ENCODE assay signal across 8 cellular contexts in the genomic region with DNA sequence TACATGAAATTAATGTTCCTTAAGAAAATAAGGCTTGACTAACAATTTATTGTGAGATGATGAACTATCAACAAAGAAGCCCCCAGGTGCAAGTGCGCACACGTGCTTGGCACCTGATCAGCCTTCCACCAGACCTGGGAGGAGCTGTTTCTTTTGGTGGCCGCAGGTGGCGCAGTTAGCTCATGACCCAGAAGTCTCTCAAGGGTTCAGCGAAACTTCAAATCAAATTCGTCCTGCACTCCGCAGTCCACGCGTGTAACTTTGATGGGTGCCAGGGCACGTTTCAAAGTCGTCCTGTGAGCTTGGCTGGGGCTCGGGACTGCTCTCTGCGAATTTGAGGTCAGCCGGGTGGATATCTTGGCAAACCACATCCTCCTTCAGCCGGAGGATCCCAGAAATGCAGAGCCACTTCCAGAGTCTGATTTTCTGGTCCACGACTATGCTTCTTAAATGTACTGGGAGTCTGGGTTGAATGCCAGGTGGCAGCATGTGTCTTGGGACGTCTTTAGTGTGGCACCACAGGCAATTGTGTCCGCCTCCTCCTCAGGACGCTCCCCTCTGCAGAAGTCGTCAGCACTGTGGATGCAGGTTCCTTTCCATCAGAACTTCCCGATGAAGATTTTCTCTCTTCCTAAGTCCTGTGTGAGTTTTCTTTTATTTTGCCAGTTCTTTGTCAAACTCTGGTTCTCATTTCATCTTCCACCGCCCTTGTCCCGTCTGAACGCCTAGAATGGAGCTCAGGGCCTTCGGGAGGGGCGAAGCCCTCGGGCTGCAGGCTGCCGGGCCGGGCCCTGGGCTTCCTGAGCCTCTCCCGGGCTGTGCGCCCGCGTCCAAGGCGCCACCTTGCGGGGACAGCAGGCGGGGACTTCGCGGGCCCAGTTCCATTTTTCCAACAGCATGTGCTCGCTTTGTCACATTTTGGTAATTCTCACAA.
A peak's percentile ranks its signal among the peaks of the same experiment; 100 is the strongest.
DNase-seq lines count a peak whose midpoint lies in the region; ATAC-seq and TF ChIP-seq lines count a peak whose summit lies in the region.

No MANE protein-coding gene starts in this region.

- no peak overlapping the region for H3K27ac ChIP-seq in CD8-positive, alpha-beta T cell (ENCODE audit: low read depth, low read length)
- no peak overlapping the region for H3K27ac ChIP-seq in naive thymus-derived CD4-positive, alpha-beta T cell (ENCODE audit: low read depth, low read length)
- H3K27ac ChIP-seq in Karpas-422 (ENCODE audit: low read length) (no peak overlapping the region), SJCRH30 (no peak overlapping the region)

- no peaks in the 10 kb centered on the region for H3K36me3 ChIP-seq in CD8-positive, alpha-beta T cell (ENCODE audit: insufficient read depth, low read length)
- H3K36me3 ChIP-seq in naive thymus-derived CD4-positive, alpha-beta T cell (ENCODE audit: control insufficient read depth in 2 of 3, insufficient read depth in 3 of 3, low read length in 3 of 3): no peaks in the 10 kb centered on the region
- H3K36me3 ChIP-seq in Karpas-422 (ENCODE audit: insufficient read depth, low read length) (no peaks in the 10 kb centered on the region), SJCRH30 (no peaks in the 10 kb centered on the region)

- peak overlapping the region; percentile 65 for H3K4me3 Mint-ChIP-seq in CD8-positive, alpha-beta T cell
- peak overlapping the region; percentile 62 for H3K4me3 Mint-ChIP-seq in dendritic cell treated with granulocyte-macrophage colony-stimulating factor and Interleukin-4, amounts not matched to agents 40 ng/mL and 50 ng/mL, for 4 days
- H3K4me3 Mint-ChIP-seq in naive thymus-derived CD4-positive, alpha-beta T cell: peak overlapping the region in 9 of 10 donors; percentile 25 to 68 (median 47)

- H3K4me1 ChIP-seq in CD8-positive, alpha-beta T cell (ENCODE audit: insufficient read depth, low read length): no peaks in the 10 kb centered on the region
- no peaks in the 10 kb centered on the region for H3K4me1 ChIP-seq in naive thymus-derived CD4-positive, alpha-beta T cell (ENCODE audit: control insufficient read depth in 2 of 2, insufficient read depth in 2 of 2, low read length in 2 of 2)
- H3K4me1 ChIP-seq in Karpas-422 (ENCODE audit: low read length): no peaks in the 10 kb centered on the region
- peaks cover 16% of the 10 kb centered on the region for H3K4me1 ChIP-seq in SJCRH30

- no peak overlapping the region for H2AFZ ChIP-seq in Karpas-422 (ENCODE audit: low read length)

- peaks cover 8% of the 10 kb centered on the region for H3K9me3 Mint-ChIP-seq in CD8-positive, alpha-beta T cell
- H3K9me3 Mint-ChIP-seq in dendritic cell treated with granulocyte-macrophage colony-stimulating factor and Interleukin-4, amounts not matched to agents 40 ng/mL and 50 ng/mL, for 4 days: no peaks in the 10 kb centered on the region
- peaks cover 0 to 14% (median 6%) of the 10 kb centered on the region in 11 donors for H3K9me3 Mint-ChIP-seq in naive thymus-derived CD4-positive, alpha-beta T cell

- H3K27me3 ChIP-seq in CD8-positive, alpha-beta T cell (ENCODE audit: insufficient read depth, low read length): no peaks in the 10 kb centered on the region
- H3K27me3 ChIP-seq in naive thymus-derived CD4-positive, alpha-beta T cell (ENCODE audit: control insufficient read depth in 2 of 2, insufficient read depth in 2 of 2, low read length in 2 of 2): no peaks in the 10 kb centered on the region
- no peaks in the 10 kb centered on the region for H3K27me3 ChIP-seq in Karpas-422 (ENCODE audit: low read length)
- H3K27me3 ChIP-seq in SJCRH30: no peaks in the 10 kb centered on the region

- H3K9me3 ChIP-seq in CD8-positive, alpha-beta T cell (ENCODE audit: low read length): no peaks in the 10 kb centered on the region
- H3K9me3 ChIP-seq in naive thymus-derived CD4-positive, alpha-beta T cell (ENCODE audit: control insufficient read depth in 2 of 3, low read length in 3 of 3): no peaks in the 10 kb centered on the region
- H3K9me3 ChIP-seq in Karpas-422 (ENCODE audit: low read length) (no peaks in the 10 kb centered on the region), SJCRH30 (replicated peaks) (0 out of 2 replicates have a peak, but pooled peaks cover 5% of the 10 kb centered on the region)

- intact Hi-C loops in CD8-positive, alpha-beta T cell (cut with DNase I, micrococcal nuclease): loop anchor here in 1 of 2 experiments (1.0 kb wide), 1 partner anchor 36 kb away; no protein-coding TSS in a partner anchor
- intact Hi-C loops in dendritic cell treated with granulocyte-macrophage colony-stimulating factor and Interleukin-4, amounts not matched to agents 40 ng/mL and 50 ng/mL, for 4 days (cut with micrococcal nuclease): loop anchor here (10.0 kb wide), 1 partner anchor 80 kb away; no protein-coding TSS in a partner anchor
- intact Hi-C loops in naive thymus-derived CD4-positive, alpha-beta T cell (cut with micrococcal nuclease): loop anchor here in 1 of 2 donors (1.0 to 2.0 kb wide), 2 partner anchors 36 to 502 kb away; no protein-coding TSS in a partner anchor

- no peak overlapping the region for H3K4me3 ChIP-seq in CD8-positive, alpha-beta T cell (ENCODE audit: low read depth, low read length)
- peak overlapping the region; percentile 40 for H3K4me3 ChIP-seq in naive thymus-derived CD4-positive, alpha-beta T cell (ENCODE audit: low read length)
- H3K4me3 ChIP-seq in Karpas-422 (ENCODE audit: low read length) (no peak overlapping the region), SJCRH30 (no peak overlapping the region)

- CTCF ChIA-PET in CD8-positive, alpha-beta T cell (lab: Charles Lee): interaction anchor here (0.7 to 2.5 kb wide), 14 partner anchors 9 to 1101 kb away, joined by 3 to 9 read pairs (median 3); no protein-coding TSS in a partner anchor
- CTCF ChIA-PET in naive thymus-derived CD4-positive, alpha-beta T cell (lab: Charles Lee): interaction anchor here (1.0 to 1.5 kb wide), 4 partner anchors 22 to 212 kb away, joined by 3 to 5 read pairs (median 4); no protein-coding TSS in a partner anchor

- ATAC-seq in CD8-positive, alpha-beta T cell: peak; percentile 44
- ATAC-seq in naive thymus-derived CD4-positive, alpha-beta T cell: peak; percentile 68
- ATAC-seq in GM18873 (IDR thresholded peaks at IDR 0.05; ENCODE audit: low FRiP score, unreplicated experiment): no peak

- POLR2A ChIA-PET in CD8-positive, alpha-beta T cell (lab: Charles Lee): interaction anchor here (0.8 kb wide), 1 partner anchor 568 kb away, joined by 3 read pairs; no protein-coding TSS in a partner anchor
- POLR2A ChIA-PET in naive thymus-derived CD4-positive, alpha-beta T cell (lab: Charles Lee): interaction anchor here (1.0 kb wide), 1 partner anchor 13 kb away, joined by 3 read pairs; no protein-coding TSS in a partner anchor

- H3K4me2 ChIP-seq in Karpas-422 (ENCODE audit: low read depth, low read length, poor library complexity, severe bottlenecking): no peak overlapping the region

- H3K9ac ChIP-seq in Karpas-422 (ENCODE audit: low read length): no peak overlapping the region

- TF ChIP-seq CTCF in CD8-positive, alpha-beta T cell (IDR thresholded peaks at IDR 0.05): no peak

- no peaks in the 10 kb centered on the region for H4K20me1 ChIP-seq in Karpas-422 (ENCODE audit: insufficient read depth, low read depth, low read length)

- no peaks in the 10 kb centered on the region for H3K9me2 ChIP-seq in Karpas-422 (replicated peaks; ENCODE audit: insufficient read depth, low read length)

- no peaks in the 10 kb centered on the region for H3K36me3 Mint-ChIP-seq in CD8-positive, alpha-beta T cell
- no peaks in the 10 kb centered on the region for H3K36me3 Mint-ChIP-seq in dendritic cell treated with granulocyte-macrophage colony-stimulating factor and Interleukin-4, amounts not matched to agents 40 ng/mL and 50 ng/mL, for 4 days (ENCODE audit: low read depth)
- H3K36me3 Mint-ChIP-seq in naive thymus-derived CD4-positive, alpha-beta T cell: peaks cover 0 to 18% (median 10%) of the 10 kb centered on the region in 5 donors

- no peak overlapping the region for H3K27ac Mint-ChIP-seq in CD8-positive, alpha-beta T cell
- H3K27ac Mint-ChIP-seq in dendritic cell treated with granulocyte-macrophage colony-stimulating factor and Interleukin-4, amounts not matched to agents 40 ng/mL and 50 ng/mL, for 4 days: no peak overlapping the region
- H3K27ac Mint-ChIP-seq in naive thymus-derived CD4-positive, alpha-beta T cell: no peak overlapping the region

- in situ Hi-C loops in SK-MEL-5 (cut with HindIII; ENCODE audit: low pct_unique_long_range_greater_than_20kb, low sequenced_read_pairs): no loop called here

- no peaks in the 10 kb centered on the region for H3K79me2 ChIP-seq in Karpas-422 (ENCODE audit: low read length)

- H3K27me3 Mint-ChIP-seq in CD8-positive, alpha-beta T cell (ENCODE audit: low read depth): peaks cover 3% of the 10 kb centered on the region
- H3K27me3 Mint-ChIP-seq in dendritic cell treated with granulocyte-macrophage colony-stimulating factor and Interleukin-4, amounts not matched to agents 40 ng/mL and 50 ng/mL, for 4 days: peaks cover 14% of the 10 kb centered on the region
- peaks cover 0 to 4% (median 0%) of the 10 kb centered on the region in 5 donors for H3K27me3 Mint-ChIP-seq in naive thymus-derived CD4-positive, alpha-beta T cell

- peaks cover 3% of the 10 kb centered on the region for H3K4me1 Mint-ChIP-seq in CD8-positive, alpha-beta T cell (ENCODE audit: low read depth)
- H3K4me1 Mint-ChIP-seq in dendritic cell treated with granulocyte-macrophage colony-stimulating factor and Interleukin-4, amounts not matched to agents 40 ng/mL and 50 ng/mL, for 4 days (ENCODE audit: low read depth): peaks cover 9% of the 10 kb centered on the region
- peaks cover 0 to 5% (median 0%) of the 10 kb centered on the region in 7 donors for H3K4me1 Mint-ChIP-seq in naive thymus-derived CD4-positive, alpha-beta T cell

- peak in 3 of 7 experiments; percentile 23 to 55 (median 31) for DNase-seq in CD8-positive, alpha-beta T cell
- DNase-seq in SK-MEL-5 (ENCODE audit: low read depth, low spot score) (peak; percentile 60), Karpas-422 (no peak), NCI-H1436 (lab: John Stamatoyannopoulos, UW) (no peak), SJCRH30 (no peak)
- peak in 7 of 9 donors; percentile 7 to 38 (median 28) for DNase-seq in naive thymus-derived CD4-positive, alpha-beta T cell

Comparison
In these comparisons a context has a peak if more than half of its experiments do, and no peak if none do; other contexts are left out.
1. DNase-seq: peak in SK-MEL-5 (single experiment) and naive thymus-derived CD4-positive, alpha-beta T cell (7 of 9); none in Karpas-422 (single experiment), NCI-H1436 (single experiment) and SJCRH30 (0 of 2).
2. Peak in every context shown above with its lines, with median percentiles within 50 percentile points of each other: H3K4me3 Mint-ChIP-seq.